ENCODE assay signal across 1 cellular context in the genomic region with DNA sequence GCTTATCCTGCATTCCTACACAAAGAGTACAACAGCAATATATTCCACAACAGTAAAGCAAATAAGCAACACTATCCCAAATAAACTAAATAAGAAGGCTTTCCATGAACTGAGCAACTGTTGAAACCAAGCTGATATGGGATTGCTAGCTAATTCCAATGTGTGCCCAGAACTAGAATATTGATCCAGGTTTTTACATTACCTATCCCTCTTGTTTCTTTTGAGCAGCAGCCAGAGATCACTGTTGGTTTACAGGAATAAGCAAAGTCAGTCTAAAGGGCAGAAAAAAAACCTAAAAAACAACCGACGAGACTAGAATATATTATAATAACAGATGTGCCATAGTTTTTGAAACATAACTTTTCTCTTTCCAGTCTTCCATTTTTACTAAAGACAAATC.
TF ChIP-seq lines count a peak whose summit lies in the region.

No MANE protein-coding gene starts in this region.

TF ChIP-seq in liver, 16 proteins besides CTCF, POLR2A, EP300 and RAD21 (continued from another document):
- TF ChIP-seq, protein P1, sequence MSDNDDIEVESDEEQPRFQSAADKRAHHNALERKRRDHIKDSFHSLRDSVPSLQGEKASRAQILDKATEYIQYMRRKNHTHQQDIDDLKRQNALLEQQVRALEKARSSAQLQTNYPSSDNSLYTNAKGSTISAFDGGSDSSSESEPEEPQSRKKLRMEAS (IDR thresholded peaks at IDR 0.05), result peak; percentile 57
- no peak for TF ChIP-seq EGR1 (IDR thresholded peaks at IDR 0.05; ENCODE audit: low read depth in 2 of 2)
- TF ChIP-seq, protein P2, sequence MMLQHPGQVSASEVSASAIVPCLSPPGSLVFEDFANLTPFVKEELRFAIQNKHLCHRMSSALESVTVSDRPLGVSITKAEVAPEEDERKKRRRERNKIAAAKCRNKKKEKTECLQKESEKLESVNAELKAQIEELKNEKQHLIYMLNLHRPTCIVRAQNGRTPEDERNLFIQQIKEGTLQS (IDR thresholded peaks at IDR 0.05), result peak; percentile 33
- peak; percentile 13 for TF ChIP-seq NR2F2 (IDR thresholded peaks at IDR 0.05)
- peak; percentile 80 for TF ChIP-seq SP1 (IDR thresholded peaks at IDR 0.05)
- TF ChIP-seq, protein P3, sequence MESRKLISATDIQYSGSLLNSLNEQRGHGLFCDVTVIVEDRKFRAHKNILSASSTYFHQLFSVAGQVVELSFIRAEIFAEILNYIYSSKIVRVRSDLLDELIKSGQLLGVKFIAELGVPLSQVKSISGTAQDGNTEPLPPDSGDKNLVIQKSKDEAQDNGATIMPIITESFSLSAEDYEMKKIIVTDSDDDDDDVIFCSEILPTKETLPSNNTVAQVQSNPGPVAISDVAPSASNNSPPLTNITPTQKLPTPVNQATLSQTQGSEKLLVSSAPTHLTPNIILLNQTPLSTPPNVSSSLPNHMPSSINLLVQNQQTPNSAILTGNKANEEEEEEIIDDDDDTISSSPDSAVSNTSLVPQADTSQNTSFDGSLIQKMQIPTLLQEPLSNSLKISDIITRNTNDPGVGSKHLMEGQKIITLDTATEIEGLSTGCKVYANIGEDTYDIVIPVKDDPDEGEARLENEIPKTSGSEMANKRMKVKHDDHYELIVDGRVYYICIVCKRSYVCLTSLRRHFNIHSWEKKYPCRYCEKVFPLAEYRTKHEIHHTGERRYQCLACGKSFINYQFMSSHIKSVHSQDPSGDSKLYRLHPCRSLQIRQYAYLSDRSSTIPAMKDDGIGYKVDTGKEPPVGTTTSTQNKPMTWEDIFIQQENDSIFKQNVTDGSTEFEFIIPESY (IDR thresholded peaks at IDR 0.05), result peak; percentile 66
- TF ChIP-seq YY1 (IDR thresholded peaks at IDR 0.05), result peak; percentile 53
TF ChIP-seq in liver: peak in this region for 13.
